ENCODE assay signal across 1 cellular context in the genomic region with DNA sequence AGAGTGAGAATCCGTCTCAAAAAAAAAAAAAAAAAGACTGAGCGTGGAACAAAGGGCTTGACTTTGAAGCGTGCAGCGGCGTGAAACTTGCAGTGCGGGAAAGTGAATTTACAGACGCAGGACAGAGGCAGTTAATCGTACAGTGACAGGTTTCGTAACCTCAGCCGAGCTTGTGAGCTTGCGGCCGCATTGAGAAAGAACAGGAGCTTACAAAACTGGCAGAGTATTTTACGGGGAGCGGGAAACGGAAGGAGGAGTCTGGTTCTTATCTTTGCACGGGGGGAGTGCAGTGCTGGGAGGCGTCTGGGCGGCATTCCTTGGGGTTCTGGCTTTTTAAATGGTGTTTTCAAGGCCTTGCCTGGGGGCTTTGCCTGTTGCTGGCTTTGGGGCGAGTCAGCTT.
TF ChIP-seq lines count a peak whose summit lies in the region.

No MANE protein-coding gene starts in this region.

TF ChIP-seq in K562, 482 proteins besides CTCF, POLR2A, EP300 and RAD21 (continued from another document and continues in another):
- TF ChIP-seq, protein P1, sequence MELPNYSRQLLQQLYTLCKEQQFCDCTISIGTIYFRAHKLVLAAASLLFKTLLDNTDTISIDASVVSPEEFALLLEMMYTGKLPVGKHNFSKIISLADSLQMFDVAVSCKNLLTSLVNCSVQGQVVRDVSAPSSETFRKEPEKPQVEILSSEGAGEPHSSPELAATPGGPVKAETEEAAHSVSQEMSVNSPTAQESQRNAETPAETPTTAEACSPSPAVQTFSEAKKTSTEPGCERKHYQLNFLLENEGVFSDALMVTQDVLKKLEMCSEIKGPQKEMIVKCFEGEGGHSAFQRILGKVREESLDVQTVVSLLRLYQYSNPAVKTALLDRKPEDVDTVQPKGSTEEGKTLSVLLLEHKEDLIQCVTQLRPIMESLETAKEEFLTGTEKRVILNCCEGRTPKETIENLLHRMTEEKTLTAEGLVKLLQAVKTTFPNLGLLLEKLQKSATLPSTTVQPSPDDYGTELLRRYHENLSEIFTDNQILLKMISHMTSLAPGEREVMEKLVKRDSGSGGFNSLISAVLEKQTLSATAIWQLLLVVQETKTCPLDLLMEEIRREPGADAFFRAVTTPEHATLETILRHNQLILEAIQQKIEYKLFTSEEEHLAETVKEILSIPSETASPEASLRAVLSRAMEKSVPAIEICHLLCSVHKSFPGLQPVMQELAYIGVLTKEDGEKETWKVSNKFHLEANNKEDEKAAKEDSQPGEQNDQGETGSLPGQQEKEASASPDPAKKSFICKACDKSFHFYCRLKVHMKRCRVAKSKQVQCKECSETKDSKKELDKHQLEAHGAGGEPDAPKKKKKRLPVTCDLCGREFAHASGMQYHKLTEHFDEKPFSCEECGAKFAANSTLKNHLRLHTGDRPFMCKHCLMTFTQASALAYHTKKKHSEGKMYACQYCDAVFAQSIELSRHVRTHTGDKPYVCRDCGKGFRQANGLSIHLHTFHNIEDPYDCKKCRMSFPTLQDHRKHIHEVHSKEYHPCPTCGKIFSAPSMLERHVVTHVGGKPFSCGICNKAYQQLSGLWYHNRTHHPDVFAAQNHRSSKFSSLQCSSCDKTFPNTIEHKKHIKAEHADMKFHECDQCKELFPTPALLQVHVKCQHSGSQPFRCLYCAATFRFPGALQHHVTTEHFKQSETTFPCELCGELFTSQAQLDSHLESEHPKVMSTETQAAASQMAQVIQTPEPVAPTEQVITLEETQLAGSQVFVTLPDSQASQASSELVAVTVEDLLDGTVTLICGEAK (IDR thresholded peaks at IDR 0.05): peak; percentile 21; the same call in 1 of the 2 replicates
- TF ChIP-seq, protein P1 (CRISPR knock-in tag; IDR thresholded peaks at IDR 0.05): no peak
- TF ChIP-seq, protein P2, sequence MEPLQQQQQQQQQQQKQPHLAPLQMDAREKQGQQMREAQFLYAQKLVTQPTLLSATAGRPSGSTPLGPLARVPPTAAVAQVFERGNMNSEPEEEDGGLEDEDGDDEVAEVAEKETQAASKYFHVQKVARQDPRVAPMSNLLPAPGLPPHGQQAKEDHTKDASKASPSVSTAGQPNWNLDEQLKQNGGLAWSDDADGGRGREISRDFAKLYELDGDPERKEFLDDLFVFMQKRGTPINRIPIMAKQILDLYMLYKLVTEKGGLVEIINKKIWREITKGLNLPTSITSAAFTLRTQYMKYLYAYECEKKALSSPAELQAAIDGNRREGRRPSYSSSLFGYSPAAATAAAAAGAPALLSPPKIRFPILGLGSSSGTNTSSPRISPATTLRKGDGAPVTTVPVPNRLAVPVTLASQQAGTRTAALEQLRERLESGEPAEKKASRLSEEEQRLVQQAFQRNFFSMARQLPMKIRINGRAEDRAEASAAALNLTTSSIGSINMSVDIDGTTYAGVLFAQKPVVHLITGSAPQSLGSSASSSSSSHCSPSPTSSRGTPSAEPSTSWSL (CRISPR knock-in tag; IDR thresholded peaks at IDR 0.05; ENCODE audit: borderline replicate concordance): no peak
- TF ChIP-seq FIP1L1 (IDR thresholded peaks at IDR 0.05; ENCODE audit: low read depth, low read length, poor library complexity, severe bottlenecking): no peak
- no peak for TF ChIP-seq NELFE (IDR thresholded peaks at IDR 0.05; ENCODE audit: insufficient read depth, insufficient read length)
- TF ChIP-seq, protein P3, sequence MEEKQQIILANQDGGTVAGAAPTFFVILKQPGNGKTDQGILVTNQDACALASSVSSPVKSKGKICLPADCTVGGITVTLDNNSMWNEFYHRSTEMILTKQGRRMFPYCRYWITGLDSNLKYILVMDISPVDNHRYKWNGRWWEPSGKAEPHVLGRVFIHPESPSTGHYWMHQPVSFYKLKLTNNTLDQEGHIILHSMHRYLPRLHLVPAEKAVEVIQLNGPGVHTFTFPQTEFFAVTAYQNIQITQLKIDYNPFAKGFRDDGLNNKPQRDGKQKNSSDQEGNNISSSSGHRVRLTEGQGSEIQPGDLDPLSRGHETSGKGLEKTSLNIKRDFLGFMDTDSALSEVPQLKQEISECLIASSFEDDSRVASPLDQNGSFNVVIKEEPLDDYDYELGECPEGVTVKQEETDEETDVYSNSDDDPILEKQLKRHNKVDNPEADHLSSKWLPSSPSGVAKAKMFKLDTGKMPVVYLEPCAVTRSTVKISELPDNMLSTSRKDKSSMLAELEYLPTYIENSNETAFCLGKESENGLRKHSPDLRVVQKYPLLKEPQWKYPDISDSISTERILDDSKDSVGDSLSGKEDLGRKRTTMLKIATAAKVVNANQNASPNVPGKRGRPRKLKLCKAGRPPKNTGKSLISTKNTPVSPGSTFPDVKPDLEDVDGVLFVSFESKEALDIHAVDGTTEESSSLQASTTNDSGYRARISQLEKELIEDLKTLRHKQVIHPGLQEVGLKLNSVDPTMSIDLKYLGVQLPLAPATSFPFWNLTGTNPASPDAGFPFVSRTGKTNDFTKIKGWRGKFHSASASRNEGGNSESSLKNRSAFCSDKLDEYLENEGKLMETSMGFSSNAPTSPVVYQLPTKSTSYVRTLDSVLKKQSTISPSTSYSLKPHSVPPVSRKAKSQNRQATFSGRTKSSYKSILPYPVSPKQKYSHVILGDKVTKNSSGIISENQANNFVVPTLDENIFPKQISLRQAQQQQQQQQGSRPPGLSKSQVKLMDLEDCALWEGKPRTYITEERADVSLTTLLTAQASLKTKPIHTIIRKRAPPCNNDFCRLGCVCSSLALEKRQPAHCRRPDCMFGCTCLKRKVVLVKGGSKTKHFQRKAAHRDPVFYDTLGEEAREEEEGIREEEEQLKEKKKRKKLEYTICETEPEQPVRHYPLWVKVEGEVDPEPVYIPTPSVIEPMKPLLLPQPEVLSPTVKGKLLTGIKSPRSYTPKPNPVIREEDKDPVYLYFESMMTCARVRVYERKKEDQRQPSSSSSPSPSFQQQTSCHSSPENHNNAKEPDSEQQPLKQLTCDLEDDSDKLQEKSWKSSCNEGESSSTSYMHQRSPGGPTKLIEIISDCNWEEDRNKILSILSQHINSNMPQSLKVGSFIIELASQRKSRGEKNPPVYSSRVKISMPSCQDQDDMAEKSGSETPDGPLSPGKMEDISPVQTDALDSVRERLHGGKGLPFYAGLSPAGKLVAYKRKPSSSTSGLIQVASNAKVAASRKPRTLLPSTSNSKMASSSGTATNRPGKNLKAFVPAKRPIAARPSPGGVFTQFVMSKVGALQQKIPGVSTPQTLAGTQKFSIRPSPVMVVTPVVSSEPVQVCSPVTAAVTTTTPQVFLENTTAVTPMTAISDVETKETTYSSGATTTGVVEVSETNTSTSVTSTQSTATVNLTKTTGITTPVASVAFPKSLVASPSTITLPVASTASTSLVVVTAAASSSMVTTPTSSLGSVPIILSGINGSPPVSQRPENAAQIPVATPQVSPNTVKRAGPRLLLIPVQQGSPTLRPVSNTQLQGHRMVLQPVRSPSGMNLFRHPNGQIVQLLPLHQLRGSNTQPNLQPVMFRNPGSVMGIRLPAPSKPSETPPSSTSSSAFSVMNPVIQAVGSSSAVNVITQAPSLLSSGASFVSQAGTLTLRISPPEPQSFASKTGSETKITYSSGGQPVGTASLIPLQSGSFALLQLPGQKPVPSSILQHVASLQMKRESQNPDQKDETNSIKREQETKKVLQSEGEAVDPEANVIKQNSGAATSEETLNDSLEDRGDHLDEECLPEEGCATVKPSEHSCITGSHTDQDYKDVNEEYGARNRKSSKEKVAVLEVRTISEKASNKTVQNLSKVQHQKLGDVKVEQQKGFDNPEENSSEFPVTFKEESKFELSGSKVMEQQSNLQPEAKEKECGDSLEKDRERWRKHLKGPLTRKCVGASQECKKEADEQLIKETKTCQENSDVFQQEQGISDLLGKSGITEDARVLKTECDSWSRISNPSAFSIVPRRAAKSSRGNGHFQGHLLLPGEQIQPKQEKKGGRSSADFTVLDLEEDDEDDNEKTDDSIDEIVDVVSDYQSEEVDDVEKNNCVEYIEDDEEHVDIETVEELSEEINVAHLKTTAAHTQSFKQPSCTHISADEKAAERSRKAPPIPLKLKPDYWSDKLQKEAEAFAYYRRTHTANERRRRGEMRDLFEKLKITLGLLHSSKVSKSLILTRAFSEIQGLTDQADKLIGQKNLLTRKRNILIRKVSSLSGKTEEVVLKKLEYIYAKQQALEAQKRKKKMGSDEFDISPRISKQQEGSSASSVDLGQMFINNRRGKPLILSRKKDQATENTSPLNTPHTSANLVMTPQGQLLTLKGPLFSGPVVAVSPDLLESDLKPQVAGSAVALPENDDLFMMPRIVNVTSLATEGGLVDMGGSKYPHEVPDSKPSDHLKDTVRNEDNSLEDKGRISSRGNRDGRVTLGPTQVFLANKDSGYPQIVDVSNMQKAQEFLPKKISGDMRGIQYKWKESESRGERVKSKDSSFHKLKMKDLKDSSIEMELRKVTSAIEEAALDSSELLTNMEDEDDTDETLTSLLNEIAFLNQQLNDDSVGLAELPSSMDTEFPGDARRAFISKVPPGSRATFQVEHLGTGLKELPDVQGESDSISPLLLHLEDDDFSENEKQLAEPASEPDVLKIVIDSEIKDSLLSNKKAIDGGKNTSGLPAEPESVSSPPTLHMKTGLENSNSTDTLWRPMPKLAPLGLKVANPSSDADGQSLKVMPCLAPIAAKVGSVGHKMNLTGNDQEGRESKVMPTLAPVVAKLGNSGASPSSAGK (IDR thresholded peaks at IDR 0.05): peak; percentile 77
- TF ChIP-seq HLTF (IDR thresholded peaks at IDR 0.05): 0 out of 2 replicates have a peak, but pooled peaks have one; percentile 41
- TF ChIP-seq, protein P4, sequence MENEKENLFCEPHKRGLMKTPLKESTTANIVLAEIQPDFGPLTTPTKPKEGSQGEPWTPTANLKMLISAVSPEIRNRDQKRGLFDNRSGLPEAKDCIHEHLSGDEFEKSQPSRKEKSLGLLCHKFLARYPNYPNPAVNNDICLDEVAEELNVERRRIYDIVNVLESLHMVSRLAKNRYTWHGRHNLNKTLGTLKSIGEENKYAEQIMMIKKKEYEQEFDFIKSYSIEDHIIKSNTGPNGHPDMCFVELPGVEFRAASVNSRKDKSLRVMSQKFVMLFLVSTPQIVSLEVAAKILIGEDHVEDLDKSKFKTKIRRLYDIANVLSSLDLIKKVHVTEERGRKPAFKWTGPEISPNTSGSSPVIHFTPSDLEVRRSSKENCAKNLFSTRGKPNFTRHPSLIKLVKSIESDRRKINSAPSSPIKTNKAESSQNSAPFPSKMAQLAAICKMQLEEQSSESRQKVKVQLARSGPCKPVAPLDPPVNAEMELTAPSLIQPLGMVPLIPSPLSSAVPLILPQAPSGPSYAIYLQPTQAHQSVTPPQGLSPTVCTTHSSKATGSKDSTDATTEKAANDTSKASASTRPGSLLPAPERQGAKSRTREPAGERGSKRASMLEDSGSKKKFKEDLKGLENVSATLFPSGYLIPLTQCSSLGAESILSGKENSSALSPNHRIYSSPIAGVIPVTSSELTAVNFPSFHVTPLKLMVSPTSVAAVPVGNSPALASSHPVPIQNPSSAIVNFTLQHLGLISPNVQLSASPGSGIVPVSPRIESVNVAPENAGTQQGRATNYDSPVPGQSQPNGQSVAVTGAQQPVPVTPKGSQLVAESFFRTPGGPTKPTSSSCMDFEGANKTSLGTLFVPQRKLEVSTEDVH (IDR thresholded peaks at IDR 0.05; ENCODE audit: low read depth, partially characterized antibody): peak; percentile 38
- peak; percentile 45 for TF ChIP-seq TAF1 (IDR thresholded peaks at IDR 0.05; ENCODE audit: control insufficient read depth, extremely low read depth, insufficient read depth, low read length, severe bottlenecking)
- no peak for TF ChIP-seq ZNF75A (CRISPR knock-in tag; IDR thresholded peaks at IDR 0.05)
- TF ChIP-seq MEF2A (IDR thresholded peaks at IDR 0.05; ENCODE audit: control insufficient read depth, low read depth, low read length): no peak
- TF ChIP-seq, protein P5, sequence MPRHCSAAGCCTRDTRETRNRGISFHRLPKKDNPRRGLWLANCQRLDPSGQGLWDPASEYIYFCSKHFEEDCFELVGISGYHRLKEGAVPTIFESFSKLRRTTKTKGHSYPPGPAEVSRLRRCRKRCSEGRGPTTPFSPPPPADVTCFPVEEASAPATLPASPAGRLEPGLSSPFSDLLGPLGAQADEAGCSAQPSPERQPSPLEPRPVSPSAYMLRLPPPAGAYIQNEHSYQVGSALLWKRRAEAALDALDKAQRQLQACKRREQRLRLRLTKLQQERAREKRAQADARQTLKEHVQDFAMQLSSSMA (CRISPR knock-in tag; IDR thresholded peaks at IDR 0.05): no peak
- TF ChIP-seq GATAD2A (IDR thresholded peaks at IDR 0.05): peak; percentile 83; the same call in 1 of the 2 replicates
- TF ChIP-seq RB1 (IDR thresholded peaks at IDR 0.05; ENCODE audit: low read depth): peak; percentile 45; the same call in 1 of the 2 replicates
- TF ChIP-seq, protein P6, sequence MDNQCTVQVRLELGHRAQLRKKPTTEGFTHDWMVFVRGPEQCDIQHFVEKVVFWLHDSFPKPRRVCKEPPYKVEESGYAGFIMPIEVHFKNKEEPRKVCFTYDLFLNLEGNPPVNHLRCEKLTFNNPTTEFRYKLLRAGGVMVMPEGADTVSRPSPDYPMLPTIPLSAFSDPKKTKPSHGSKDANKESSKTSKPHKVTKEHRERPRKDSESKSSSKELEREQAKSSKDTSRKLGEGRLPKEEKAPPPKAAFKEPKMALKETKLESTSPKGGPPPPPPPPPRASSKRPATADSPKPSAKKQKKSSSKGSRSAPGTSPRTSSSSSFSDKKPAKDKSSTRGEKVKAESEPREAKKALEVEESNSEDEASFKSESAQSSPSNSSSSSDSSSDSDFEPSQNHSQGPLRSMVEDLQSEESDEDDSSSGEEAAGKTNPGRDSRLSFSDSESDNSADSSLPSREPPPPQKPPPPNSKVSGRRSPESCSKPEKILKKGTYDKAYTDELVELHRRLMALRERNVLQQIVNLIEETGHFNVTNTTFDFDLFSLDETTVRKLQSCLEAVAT (IDR thresholded peaks at IDR 0.05): 0 out of 4 replicates have a peak, but pooled peaks of 1 of the 2 experiments have one; percentile 38
- peak; percentile 54; the same call in 1 of the 2 replicates for TF ChIP-seq ZFX (CRISPR knock-in tag; IDR thresholded peaks at IDR 0.05)
- peak; percentile 79 for TF ChIP-seq TEAD4 (IDR thresholded peaks at IDR 0.05; ENCODE audit: low read length)
- no peak for TF ChIP-seq TEAD4 (CRISPR knock-in tag; IDR thresholded peaks at IDR 0.05; ENCODE audit: borderline replicate concordance)
- peak; percentile 57 for TF ChIP-seq BRD9 (IDR thresholded peaks at IDR 0.05; ENCODE audit: low read depth, partially characterized antibody)
